ENCODE assay signal across 10 cellular contexts in the genomic region with DNA sequence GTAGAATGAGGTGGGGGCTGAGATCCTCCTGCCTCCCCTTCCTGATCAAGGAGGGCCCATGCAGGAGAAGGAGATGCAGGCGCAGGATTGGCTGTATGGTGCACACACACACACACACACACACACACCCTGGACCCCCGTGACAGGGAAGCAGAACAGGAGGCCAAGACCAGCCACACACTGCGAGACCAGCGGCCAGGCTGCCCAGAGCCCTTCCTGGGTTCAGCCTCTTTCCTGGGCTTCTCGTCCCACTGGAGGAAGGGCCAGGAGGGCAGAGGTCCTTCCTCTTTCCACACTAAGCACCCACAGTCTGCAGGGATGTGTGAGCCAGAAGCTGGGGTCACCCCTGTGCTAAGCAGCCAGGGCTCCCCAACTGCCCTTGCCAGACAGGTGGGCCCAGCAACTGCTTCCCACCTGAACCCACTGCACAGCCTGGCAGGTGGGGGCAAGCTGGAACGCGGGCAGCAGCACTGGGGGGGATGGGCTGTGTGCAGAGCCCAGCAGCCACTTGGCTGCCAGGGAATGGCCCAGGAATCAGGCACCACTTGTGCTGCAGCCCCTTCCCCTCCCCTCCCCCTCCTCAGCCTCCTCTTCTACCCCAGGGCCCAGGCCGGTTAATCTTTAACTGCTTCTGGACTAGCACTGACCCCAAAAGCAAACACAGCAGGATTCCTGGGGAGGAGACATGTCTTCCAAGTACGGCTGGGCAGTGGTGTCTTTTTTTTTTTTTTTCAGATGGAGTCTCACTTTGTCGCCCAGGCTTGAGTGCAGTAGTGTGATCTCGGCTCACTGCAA. TPM values are rescaled to one million over a fixed set of nuclear protein-coding genes. Genes with fewer than 3 reads are reported as not detected.
DNase-seq lines count a peak whose midpoint lies in the region; ATAC-seq, FAIRE-seq and TF ChIP-seq lines count a peak whose summit lies in the region.
"Had no signal": no experiment of that assay in that cellular context is flagged by ENCODE, and none has a peak within 500 bp of the region (broad histone marks: within the 10 kb centered on the region; RNA-seq: fewer than 3 reads in every experiment).

No MANE protein-coding gene starts in this region.

- no peak overlapping the region for H3K9ac ChIP-seq in H1 (replicated peaks in 1 of 4; ENCODE audit: extremely low read depth in 1 of 4, low read depth in 3 of 4, low read length in 3 of 4)

- peak overlapping the region; percentile 99; the same call in 1 of the 2 replicates for H2BK12ac ChIP-seq in H1 (ENCODE audit: low read depth, low read length)

- H3K4ac ChIP-seq in H1 (replicated peaks; ENCODE audit: insufficient read length, low read depth, low read length), result no peak overlapping the region

- no peak for DNase-seq in cardiac muscle cell (ENCODE audit: low read depth in 1 of 2, low spot score in 1 of 2)
- DNase-seq in Right ventricle myocardium inferior (ENCODE audit: missing footprints), result no peak
- DNase-seq in H1 (ENCODE audit: low read depth in 1 of 2, low spot score in 2 of 2), result peak in 1 of 2 experiments; percentile 53
- peak; percentile 67 for DNase-seq in mucosa of gallbladder (ENCODE audit: low spot score)
- DNase-seq in globus pallidus (ENCODE audit: low spot score), result no peak
- DNase-seq in NCI-H524 (lab: John Stamatoyannopoulos, UW), result no peak
- DNase-seq in stimulated activated CD4-positive, alpha-beta T cell treated with anti-CD3 and anti-CD28 coated beads, Interleukin-2, amount 100 ng/mL, for 48 hours, result no peak
- DNase-seq: effector CD4-positive, alpha-beta T cell; stimulated activated CD8-positive, alpha-beta memory T cell treated with anti-CD3 and anti-CD28 coated beads, Interleukin-4, amount 100 ng/mL, for 48 hours had no signal

- H4K5ac ChIP-seq in H1 (ENCODE audit: insufficient read length, low read depth, low read length), result no peak overlapping the region

- TF ChIP-seq RAD21 in H1 (IDR thresholded peaks at IDR 0.05 in 1 of 2, conservative IDR thresholded peaks at IDR 0.05 in 1 of 2; ENCODE audit: low read depth in 2 of 2, low read length in 2 of 2), result no peak

- H3K79me1 ChIP-seq in H1 (ENCODE audit: low read depth, low read length), result no peaks in the 10 kb centered on the region

- H4K20me1 ChIP-seq in H1 (replicated peaks in 1 of 2; ENCODE audit: control insufficient read depth in 1 of 2, insufficient read depth in 2 of 2, low read length in 2 of 2), result peaks cover 0 to 4% of the 10 kb centered on the region in 2 experiments

- TF ChIP-seq POLR2A in H1 (IDR thresholded peaks at IDR 0.05; ENCODE audit: control extremely low read depth in 1 of 2, low read depth in 2 of 2, low read length in 2 of 2), result no peak

- H3K79me2 ChIP-seq in H1 (ENCODE audit: control insufficient read depth in 1 of 2, insufficient read depth in 2 of 2, low read length in 2 of 2), result no peaks in the 10 kb centered on the region

- H2BK5ac ChIP-seq in H1 (ENCODE audit: low read depth, low read length), result peak overlapping the region; percentile 81; the same call in 1 of the 2 replicates

- H3K4me3 ChIP-seq in cardiac muscle cell (no peak overlapping the region), H1 (ENCODE audit: extremely low read depth in 1 of 4, insufficient read depth in 2 of 4, low read depth in 3 of 4, low read length in 4 of 4) (no peak overlapping the region)

- ATAC-seq in Right ventricle myocardium inferior (no peak), GM19452 (IDR thresholded peaks at IDR 0.05; ENCODE audit: unreplicated experiment) (no peak)

- peak overlapping the region; percentile 93 for H3K18ac ChIP-seq in H1 (ENCODE audit: extremely low read depth, low read length)

- H2AFZ ChIP-seq in H1 (ENCODE audit: low read length), result no peak overlapping the region

- H4K8ac ChIP-seq in H1 (ENCODE audit: extremely low read depth, insufficient read depth, low read length), result peak overlapping the region; percentile 47; the same call in 1 of the 2 replicates

- no peak overlapping the region for H3K56ac ChIP-seq in H1 (replicated peaks; ENCODE audit: insufficient read length, low read depth, low read length)

- H3K27me3 ChIP-seq in cardiac muscle cell (no peaks in the 10 kb centered on the region), H1 (replicated peaks in 1 of 4; ENCODE audit: control insufficient read depth in 3 of 4, extremely low read depth in 1 of 4, insufficient read depth in 3 of 4, low read length in 3 of 4) (peaks cover 25 to 60% (median 48%) of the 10 kb centered on the region in 4 experiments)

- H2AK5ac ChIP-seq in H1 (ENCODE audit: low read depth, low read length), result peak overlapping the region; percentile 96; the same call in 1 of the 2 replicates

- H3K4me1 ChIP-seq in cardiac muscle cell (ENCODE audit: low read depth) (peaks cover 52% of the 10 kb centered on the region), H1 (replicated peaks in 1 of 4; ENCODE audit: control insufficient read depth in 3 of 4, insufficient read depth in 4 of 4, low read length in 3 of 4) (peaks cover 0 to 45% (median 25%) of the 10 kb centered on the region in 4 experiments; a peak in 6 of 7 replicates)

- H3K9me3 ChIP-seq in cardiac muscle cell (ENCODE audit: low read depth), result no peaks in the 10 kb centered on the region
- no peaks in the 10 kb centered on the region for H3K9me3 ChIP-seq in H1 (ENCODE audit: insufficient read depth in 2 of 2, low read depth in 1 of 2, low read length in 1 of 2)

- CTCF ChIA-PET in H1 (lab: Charles Lee; ENCODE audit: partially characterized antibody), result interaction anchor here (0.7 to 2.1 kb wide), 5 partner anchors 11 to 87 kb away, joined by 3 to 8 read pairs (median 3); no protein-coding TSS in a partner anchor

- peak overlapping the region; percentile 93 for H3K27ac ChIP-seq in cardiac muscle cell
- H3K27ac ChIP-seq in H1 (ENCODE audit: low read depth, low read length), result no peak overlapping the region

- no peak for TF ChIP-seq CTCF in cardiac muscle cell (IDR thresholded peaks at IDR 0.05; ENCODE audit: low read depth, low read length)
- TF ChIP-seq CTCF in H1 (IDR thresholded peaks at IDR 0.05; ENCODE audit: control extremely low read depth in 1 of 3, insufficient read depth in 1 of 3, low read depth in 1 of 3, low read length in 3 of 3), result no peak

- H3K23ac ChIP-seq in H1 (ENCODE audit: insufficient read length), result no peak overlapping the region

- WGBS in H1 (ENCODE audit: extremely low coverage in 1 of 2, insufficient coverage in 1 of 2, insufficient read length in 1 of 2, insufficient replicate concordance in 2 of 2, low coverage in 1 of 2, low lambda C conversion rate in 2 of 2, missing lambda C conversion rate in 1 of 2), 2 experiments, result 43% methylated on average over 11 of the region's 11 CpGs; no CpG with 5 or more reads in 1 of the 2 experiments

- H2BK15ac ChIP-seq in H1 (ENCODE audit: low read length), result peak overlapping the region; percentile 97; the same call in 1 of the 2 replicates

- POLR2A ChIA-PET in H1 (lab: Charles Lee; ENCODE audit: partially characterized antibody), result interaction anchor here (0.7 to 3.5 kb wide), 7 partner anchors 10 to 179 kb away, joined by 3 to 9 read pairs (median 4); a partner anchor contains a TSS

- no peak for FAIRE-seq in H1 (lab: Jason Lieb, UNC)

- H4K91ac ChIP-seq in H1 (replicated peaks; ENCODE audit: insufficient read length, low read length), result peak overlapping the region; percentile 0

- H3K36me3 ChIP-seq in cardiac muscle cell (no peaks in the 10 kb centered on the region), H1 (ENCODE audit: control insufficient read depth in 2 of 4, insufficient read depth in 4 of 4, low read length in 3 of 4) (no peaks in the 10 kb centered on the region; a peak in 1 of 8 replicates)

- intact Hi-C loops in Right ventricle myocardium inferior (cut with DNase I), result no loop called here

- no peak for TF ChIP-seq EP300 in H1 (IDR thresholded peaks at IDR 0.05; ENCODE audit: borderline replicate concordance in 1 of 2, low read depth in 2 of 2, low read length in 2 of 2)

- no peak overlapping the region for H3K14ac ChIP-seq in H1 (ENCODE audit: insufficient read length)

- H2BK20ac ChIP-seq in H1 (ENCODE audit: low read length), result peak overlapping the region; percentile 75

- H2BK120ac ChIP-seq in H1 (replicated peaks; ENCODE audit: low read depth, low read length), result no peak overlapping the region

- peaks cover 22% of the 10 kb centered on the region; the same call in 1 of the 2 replicates for H3K23me2 ChIP-seq in H1 (ENCODE audit: low read depth, low read length)

- H3K4me2 ChIP-seq in H1 (ENCODE audit: insufficient read depth in 1 of 2, low read depth in 2 of 2, low read length in 2 of 2), result peak overlapping the region; percentile 40 to 93; a peak in 3 of 4 replicates

TF ChIP-seq in H1, 55 proteins besides CTCF, POLR2A, EP300 and RAD21 (continues in another document):
- TF ChIP-seq CBX8 (IDR thresholded peaks at IDR 0.05; ENCODE audit: borderline replicate concordance, low read depth, low read length), result no peak

RNA-seq across cellular contexts. Expression of a gene that starts 44.6 kb away (rescaled TPM):
- total RNA-seq in cardiac muscle cell (104 and 131 TPM in 2 replicates), Right ventricle myocardium inferior (44.6 TPM), mucosa of gallbladder (135 TPM)
- polyA plus RNA-seq in cardiac muscle cell (68.1 and 94.4 TPM in 2 replicates), H1 (2011; rRNA removed) (26.4 and 44.4 TPM in 2 replicates)
- total RNA-seq in H1 (2021; fragmentation: NEBNext Ultra II Directional; extraction: Animal tissue kit (Norgen Biotek cat#: 25700)), result 35.7 and 41.0 TPM in 2 replicates
- 26.3 TPM for polyA plus RNA-seq in H1 (2011; cell fraction: cytosol; rRNA removed)
- polyA plus RNA-seq in H1 (2011; cell fraction: nucleus; rRNA removed), result 76.9 TPM
- 24.8 to 37.5 TPM (median 34.7 TPM) in 4 replicates for polyA plus RNA-seq in H1 (2012, experiment 1 of 2)
- polyA plus RNA-seq in H1 (2012, experiment 2 of 2), result 22.5 TPM
- 29.8 TPM for polyA plus RNA-seq in H1 (2013, experiment 1 of 2)
- polyA plus RNA-seq in H1 (2013, experiment 2 of 2), result 28.9 TPM
- polyA minus RNA-seq in H1 (2011; rRNA and poly(A)+ RNA removed), result 35.9 and 40.0 TPM in 2 replicates
- 38.1 TPM for polyA minus RNA-seq in H1 (2011; cell fraction: cytosol; rRNA and poly(A)+ RNA removed)
- 47.8 TPM for polyA minus RNA-seq in H1 (2011; cell fraction: nucleus; rRNA and poly(A)+ RNA removed)

RNA-seq across cellular contexts. Expression of a gene that starts 55.6 kb away (rescaled TPM):
- 27.1 and 47.3 TPM in 2 replicates for total RNA-seq in cardiac muscle cell
- polyA plus RNA-seq in cardiac muscle cell, result 20.0 and 20.3 TPM in 2 replicates
- total RNA-seq in Right ventricle myocardium inferior, result 9.9 TPM
- total RNA-seq in H1 (2021; fragmentation: NEBNext Ultra II Directional; extraction: Animal tissue kit (Norgen Biotek cat#: 25700)), result 0.58 and 0.71 TPM in 2 replicates
- 0.26 and 0.61 TPM in 2 replicates for polyA plus RNA-seq in H1 (2011; rRNA removed)
- 0.47 TPM for polyA plus RNA-seq in H1 (2011; cell fraction: cytosol; rRNA removed)
- polyA plus RNA-seq in H1 (2011; cell fraction: nucleus; rRNA removed), result 2.9 TPM
- polyA plus RNA-seq in H1 (2012, experiment 1 of 2), result 0.44 to 0.98 TPM (median 0.89 TPM) in 4 replicates
- polyA plus RNA-seq in H1 (2012, experiment 2 of 2), result 0.58 TPM
- polyA plus RNA-seq in H1 (2013, experiment 1 of 2), result 0.45 TPM
- polyA plus RNA-seq in H1 (2013, experiment 2 of 2), result 0.50 TPM
- polyA minus RNA-seq in H1 (2011; rRNA and poly(A)+ RNA removed), result 0.88 and 0.95 TPM in 2 replicates
- polyA minus RNA-seq in H1 (2011; cell fraction: cytosol; rRNA and poly(A)+ RNA removed), result 3.2 TPM
- 1.3 TPM for polyA minus RNA-seq in H1 (2011; cell fraction: nucleus; rRNA and poly(A)+ RNA removed)
- 77.4 TPM for total RNA-seq in mucosa of gallbladder
